Comparison of ENCODE assay signal across 1 cellular context in genomic region chr2:176074919-176075425, GRCh38.
A peak's percentile ranks its signal among the peaks of the same experiment; 100 is the strongest.
TF ChIP-seq lines count a peak whose summit lies in the region.

No MANE protein-coding gene starts in this region.

TF ChIP-seq in H1, 55 proteins besides CTCF, POLR2A, EP300 and RAD21:
- TF ChIP-seq CREB1 (IDR thresholded peaks at IDR 0.05), result no peak
- peak; percentile 82 for TF ChIP-seq SUZ12 (IDR thresholded peaks at IDR 0.05; ENCODE audit: low read length)
- TF ChIP-seq SIN3A (conservative IDR thresholded peaks at IDR 0.05 in 1 of 2, IDR thresholded peaks at IDR 0.05 in 1 of 2; ENCODE audit: low read depth in 1 of 2, low read length in 2 of 2), result no peak
- TF ChIP-seq HDAC2 (IDR thresholded peaks at IDR 0.05; ENCODE audit: borderline replicate concordance in 1 of 2, low read depth in 2 of 2, low read length in 2 of 2), result no peak
- peak; percentile 69 for TF ChIP-seq EZH2 (IDR thresholded peaks at IDR 0.05; ENCODE audit: low read depth, low read length, severe bottlenecking)
- no peak for TF ChIP-seq BCL11A (IDR thresholded peaks at IDR 0.05; ENCODE audit: low read depth in 2 of 2, low read length in 2 of 2)
- TF ChIP-seq FOSL1 (IDR thresholded peaks at IDR 0.05; ENCODE audit: insufficient read depth, low read depth, low read length), result no peak
- no peak for TF ChIP-seq GTF2F1 (IDR thresholded peaks at IDR 0.05; ENCODE audit: borderline replicate concordance, low read depth, low read length)
- TF ChIP-seq RNF2 (IDR thresholded peaks at IDR 0.05; ENCODE audit: borderline replicate concordance, low read depth, low read length, missing control alignments, poor library complexity, severe bottlenecking), result peak; percentile 46
- TF ChIP-seq POU5F1 (IDR thresholded peaks at IDR 0.05; ENCODE audit: low read depth, low read length), result no peak
- no peak for TF ChIP-seq KDM4A (IDR thresholded peaks at IDR 0.05; ENCODE audit: low read depth, low read length, severe bottlenecking)
- TF ChIP-seq CBX8 (IDR thresholded peaks at IDR 0.05; ENCODE audit: borderline replicate concordance, low read depth, low read length), result no peak
